ENCODE assay signal across 1 cellular context in the genomic region with DNA sequence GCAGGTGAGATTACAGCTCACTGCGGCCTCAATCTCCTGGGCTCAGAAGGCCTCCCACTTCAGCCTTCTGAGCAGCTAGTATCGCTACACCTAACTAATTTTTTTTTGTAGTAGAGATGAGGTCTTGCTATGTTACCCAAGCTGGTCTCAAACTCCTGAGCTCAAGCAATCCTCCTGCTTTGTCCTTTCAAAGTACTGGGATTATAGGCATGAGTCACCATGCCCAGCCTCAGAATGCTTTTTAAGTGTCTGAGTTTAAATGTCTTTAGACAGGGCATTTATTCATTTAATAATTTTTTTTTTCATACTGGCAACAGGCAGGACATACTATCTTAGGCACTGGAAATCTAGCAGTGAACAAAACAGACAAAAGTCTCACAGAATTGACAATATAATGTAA.
TF ChIP-seq lines count a peak whose summit lies in the region.

No MANE protein-coding gene starts in this region.

TF ChIP-seq in K562, 482 proteins besides CTCF, POLR2A, EP300 and RAD21:
- TF ChIP-seq STAT6 (CRISPR knock-in tag; IDR thresholded peaks at IDR 0.05) (no peak), HEY1 (CRISPR knock-in tag; IDR thresholded peaks at IDR 0.05; ENCODE audit: borderline replicate concordance) (no peak), POLR2G (IDR thresholded peaks at IDR 0.05; ENCODE audit: low read depth, low read length) (no peak), ZC3H4 (CRISPR knock-in tag; IDR thresholded peaks at IDR 0.05; ENCODE audit: borderline replicate concordance) (no peak), KHSRP (IDR thresholded peaks at IDR 0.05) (no peak), RFX7 (CRISPR knock-in tag; IDR thresholded peaks at IDR 0.05) (no peak), BACH1 (tag; IDR thresholded peaks at IDR 0.05) (no peak), ETS2 (tag; IDR thresholded peaks at IDR 0.05; ENCODE audit: borderline replicate concordance, poor library complexity, severe bottlenecking) (no peak), ZFP36 (IDR thresholded peaks at IDR 0.05; ENCODE audit: low read depth, low read length, partially characterized antibody) (no peak), ZBTB1 (CRISPR knock-in tag; IDR thresholded peaks at IDR 0.05; ENCODE audit: borderline replicate concordance, low read depth) (no peak), CUX1 (CRISPR knock-in tag; IDR thresholded peaks at IDR 0.05) (no peak), ZNF232 (CRISPR knock-in tag; IDR thresholded peaks at IDR 0.05) (no peak), SMARCC2 (IDR thresholded peaks at IDR 0.05; ENCODE audit: low read depth) (no peak), CC2D1A (IDR thresholded peaks at IDR 0.05) (no peak)
- TF ChIP-seq, protein P1, sequence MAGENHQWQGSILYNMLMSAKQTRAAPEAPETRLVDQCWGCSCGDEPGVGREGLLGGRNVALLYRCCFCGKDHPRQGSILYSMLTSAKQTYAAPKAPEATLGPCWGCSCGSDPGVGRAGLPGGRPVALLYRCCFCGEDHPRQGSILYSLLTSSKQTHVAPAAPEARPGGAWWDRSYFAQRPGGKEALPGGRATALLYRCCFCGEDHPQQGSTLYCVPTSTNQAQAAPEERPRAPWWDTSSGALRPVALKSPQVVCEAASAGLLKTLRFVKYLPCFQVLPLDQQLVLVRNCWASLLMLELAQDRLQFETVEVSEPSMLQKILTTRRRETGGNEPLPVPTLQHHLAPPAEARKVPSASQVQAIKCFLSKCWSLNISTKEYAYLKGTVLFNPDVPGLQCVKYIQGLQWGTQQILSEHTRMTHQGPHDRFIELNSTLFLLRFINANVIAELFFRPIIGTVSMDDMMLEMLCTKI (IDR thresholded peaks at IDR 0.05; ENCODE audit: partially characterized antibody), result no peak
- TF ChIP-seq, protein P2, sequence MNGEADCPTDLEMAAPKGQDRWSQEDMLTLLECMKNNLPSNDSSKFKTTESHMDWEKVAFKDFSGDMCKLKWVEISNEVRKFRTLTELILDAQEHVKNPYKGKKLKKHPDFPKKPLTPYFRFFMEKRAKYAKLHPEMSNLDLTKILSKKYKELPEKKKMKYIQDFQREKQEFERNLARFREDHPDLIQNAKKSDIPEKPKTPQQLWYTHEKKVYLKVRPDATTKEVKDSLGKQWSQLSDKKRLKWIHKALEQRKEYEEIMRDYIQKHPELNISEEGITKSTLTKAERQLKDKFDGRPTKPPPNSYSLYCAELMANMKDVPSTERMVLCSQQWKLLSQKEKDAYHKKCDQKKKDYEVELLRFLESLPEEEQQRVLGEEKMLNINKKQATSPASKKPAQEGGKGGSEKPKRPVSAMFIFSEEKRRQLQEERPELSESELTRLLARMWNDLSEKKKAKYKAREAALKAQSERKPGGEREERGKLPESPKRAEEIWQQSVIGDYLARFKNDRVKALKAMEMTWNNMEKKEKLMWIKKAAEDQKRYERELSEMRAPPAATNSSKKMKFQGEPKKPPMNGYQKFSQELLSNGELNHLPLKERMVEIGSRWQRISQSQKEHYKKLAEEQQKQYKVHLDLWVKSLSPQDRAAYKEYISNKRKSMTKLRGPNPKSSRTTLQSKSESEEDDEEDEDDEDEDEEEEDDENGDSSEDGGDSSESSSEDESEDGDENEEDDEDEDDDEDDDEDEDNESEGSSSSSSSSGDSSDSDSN (IDR thresholded peaks at IDR 0.05; ENCODE audit: borderline replicate concordance in 1 of 2, low read depth in 2 of 2, low read length in 2 of 2), result no peak
